ENCODE assay signal across 14 cellular contexts in the genomic region with DNA sequence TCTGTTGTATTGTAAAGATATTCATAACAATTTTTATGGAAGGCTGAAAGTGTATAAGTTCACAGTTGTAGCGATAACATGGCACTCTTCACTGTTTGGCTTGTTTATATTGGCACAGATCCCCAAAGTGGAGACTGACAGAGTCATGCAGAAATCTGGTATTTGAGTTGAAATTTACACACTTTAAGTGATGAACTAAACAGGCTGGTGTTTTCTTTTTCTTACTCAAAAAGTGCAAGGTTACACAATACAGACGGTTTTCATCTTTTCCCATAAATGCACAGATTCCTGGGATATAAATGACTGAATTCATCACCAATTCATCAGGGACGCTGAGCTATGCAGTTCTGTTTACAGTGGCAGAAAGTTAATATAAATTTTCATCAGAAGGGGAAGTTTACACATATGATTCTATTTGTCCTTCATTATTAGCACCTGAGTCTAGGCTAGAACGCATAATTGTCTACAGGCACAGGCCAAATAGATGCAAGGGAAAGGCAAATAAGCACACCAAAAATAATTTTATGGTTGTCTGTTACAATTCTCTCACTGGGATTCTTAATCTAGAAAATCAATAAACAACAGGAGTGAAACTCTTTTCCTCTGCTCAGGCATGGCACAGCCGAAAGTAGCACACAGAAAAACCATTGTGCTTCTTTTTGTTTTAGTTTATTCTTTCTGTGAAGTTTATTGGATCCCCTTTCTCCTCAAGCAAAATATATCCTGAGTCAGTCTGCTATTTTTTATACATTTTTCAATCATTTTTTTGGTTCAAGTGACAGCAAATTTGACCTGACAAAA.
DNase-seq lines count a peak whose midpoint lies in the region; ATAC-seq and TF ChIP-seq lines count a peak whose summit lies in the region.
"Had no signal": no experiment of that assay in that cellular context is flagged by ENCODE, and none has a peak within 500 bp of the region (broad histone marks: within the 10 kb centered on the region; RNA-seq: fewer than 3 reads in every experiment).

No MANE protein-coding gene starts in this region.

- intact Hi-C loops in mucosa of descending colon (cut with DNase I, micrococcal nuclease): no loop called here

- ATAC-seq in mucosa of descending colon (peak; percentile 93), GM18909 (IDR thresholded peaks at IDR 0.05; ENCODE audit: poor library complexity, unreplicated experiment) (no peak), GM19397 (IDR thresholded peaks at IDR 0.05; ENCODE audit: unreplicated experiment) (no peak)

- H3K4me1 Mint-ChIP-seq in chondrocyte (ENCODE audit: low read depth): peaks cover 13% of the 10 kb centered on the region
- H3K4me1 Mint-ChIP-seq: CD8-positive, alpha-beta memory T cell; memory B cell had no signal

- in situ Hi-C loops in GM13977 (cut with MboI; ENCODE audit: low pct_unique_long_range_greater_than_20kb, low sequenced_read_pairs, unreplicated experiment): no loop called here

- no peak overlapping the region for H3K4me3 ChIP-seq in mucosa of descending colon
- H3K4me3 ChIP-seq: tibial artery had no signal

- H3K4me1 ChIP-seq in mucosa of descending colon (ENCODE audit: low read depth): peaks cover 8% of the 10 kb centered on the region

- DNase-seq in Daoy (ENCODE audit: low read depth): peak; percentile 66
- peak; percentile 52 to 67 for DNase-seq in NCI-H1930 (lab: John Stamatoyannopoulos, UW)
- no peak for DNase-seq in chondrocyte (ENCODE audit: low spot score)
- peak in 1 of 3 donors; percentile 33 for DNase-seq in mucosa of descending colon
- no peak for DNase-seq in GM13977 (ENCODE audit: low spot score)
- no peak for DNase-seq in activated effector memory CD4-positive, alpha-beta T cell treated with Interleukin-2 at 50 U/mL for 16 hours
- DNase-seq: activated T-cell treated with anti-CD3 and anti-CD28 coated beads, Interleukin-2, amount 50 U/mL, for 48 hours; CD8-positive, alpha-beta memory T cell; head of caudate nucleus; NCI-H1048; tibial artery had no signal

- no peaks in the 10 kb centered on the region for H3K36me3 ChIP-seq in mucosa of descending colon (ENCODE audit: low read depth)
- H3K36me3 ChIP-seq: tibial artery had no signal

- H3K9me3 Mint-ChIP-seq in chondrocyte (ENCODE audit: low read depth): no peaks in the 10 kb centered on the region
- H3K9me3 Mint-ChIP-seq: CD8-positive, alpha-beta memory T cell; memory B cell had no signal

- H3K27me3 Mint-ChIP-seq in chondrocyte (ENCODE audit: low read depth): no peaks in the 10 kb centered on the region
- H3K27me3 Mint-ChIP-seq: CD8-positive, alpha-beta memory T cell; memory B cell had no signal

- no peaks in the 10 kb centered on the region for H3K9me3 ChIP-seq in mucosa of descending colon
- H3K9me3 ChIP-seq: tibial artery had no signal

- H3K4me3 Mint-ChIP-seq in chondrocyte (ENCODE audit: unreplicated experiment): peak overlapping the region; percentile 23
- H3K4me3 Mint-ChIP-seq: CD8-positive, alpha-beta memory T cell; memory B cell had no signal

- H3K36me3 Mint-ChIP-seq in chondrocyte (ENCODE audit: low read depth): no peaks in the 10 kb centered on the region
- H3K36me3 Mint-ChIP-seq: CD8-positive, alpha-beta memory T cell; memory B cell had no signal

- peak overlapping the region; percentile 18 for H3K27ac Mint-ChIP-seq in chondrocyte (ENCODE audit: unreplicated experiment)
- H3K27ac Mint-ChIP-seq: CD8-positive, alpha-beta memory T cell; memory B cell had no signal

- no peak for TF ChIP-seq CTCF in chondrocyte (IDR thresholded peaks at IDR 0.05)
- TF ChIP-seq CTCF in mucosa of descending colon (IDR thresholded peaks at IDR 0.05): no peak
- no peak for TF ChIP-seq CTCF in GM13977 (IDR thresholded peaks at IDR 0.05; ENCODE audit: extremely low read depth, insufficient read depth, missing control alignments)

Comparison
In these comparisons a context has a peak if more than half of its experiments do, and no peak if none do; other contexts are left out.
1. DNase-seq: peak in Daoy (single experiment) and NCI-H1930 (2 of 2); none in chondrocyte (single experiment), GM13977 (single experiment) and activated effector memory CD4-positive, alpha-beta T cell treated with Interleukin-2 at 50 U/mL for 16 hours (single experiment).